ENCODE assay signal across 1 cellular context in the genomic region with DNA sequence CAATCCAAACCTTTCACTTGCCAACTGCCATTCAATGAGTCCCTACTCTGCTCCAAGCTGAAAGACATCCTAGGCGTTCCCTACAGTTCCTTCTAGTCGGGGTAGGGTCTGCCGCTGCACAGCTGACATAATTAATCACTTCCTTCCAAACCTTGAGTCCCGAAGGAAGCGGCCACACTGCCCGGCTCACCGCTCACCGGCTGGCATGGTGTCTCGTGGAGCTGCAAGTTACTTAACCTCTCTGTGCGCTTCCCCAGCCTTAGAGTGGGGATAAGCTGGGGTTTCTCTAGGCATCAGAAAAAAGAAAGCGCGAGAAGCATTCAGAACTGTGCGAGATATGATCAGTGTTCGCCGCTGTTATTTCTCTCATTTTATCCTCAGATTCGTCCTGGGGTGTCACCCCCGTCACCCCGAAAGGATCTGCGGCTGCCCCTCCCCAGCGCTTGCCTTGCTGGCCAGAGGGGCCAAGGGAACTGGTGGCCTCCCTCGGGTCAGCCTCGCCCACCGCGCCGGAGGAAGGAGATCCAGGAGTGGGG.
A peak's percentile ranks its signal among the peaks of the same experiment; 100 is the strongest.
TF ChIP-seq lines count a peak whose summit lies in the region.

No MANE protein-coding gene starts in this region.

TF ChIP-seq in HepG2, 621 proteins besides CTCF, POLR2A, EP300 and RAD21:
- TF ChIP-seq ZNF768 (CRISPR knock-in tag; IDR thresholded peaks at IDR 0.05), result peak; percentile 80; the same call in 1 of the 2 replicates
- TF ChIP-seq HIVEP1 (CRISPR knock-in tag; IDR thresholded peaks at IDR 0.05), result 0 out of 2 replicates have a peak, but pooled peaks have one; percentile 9
- TF ChIP-seq, protein P1, sequence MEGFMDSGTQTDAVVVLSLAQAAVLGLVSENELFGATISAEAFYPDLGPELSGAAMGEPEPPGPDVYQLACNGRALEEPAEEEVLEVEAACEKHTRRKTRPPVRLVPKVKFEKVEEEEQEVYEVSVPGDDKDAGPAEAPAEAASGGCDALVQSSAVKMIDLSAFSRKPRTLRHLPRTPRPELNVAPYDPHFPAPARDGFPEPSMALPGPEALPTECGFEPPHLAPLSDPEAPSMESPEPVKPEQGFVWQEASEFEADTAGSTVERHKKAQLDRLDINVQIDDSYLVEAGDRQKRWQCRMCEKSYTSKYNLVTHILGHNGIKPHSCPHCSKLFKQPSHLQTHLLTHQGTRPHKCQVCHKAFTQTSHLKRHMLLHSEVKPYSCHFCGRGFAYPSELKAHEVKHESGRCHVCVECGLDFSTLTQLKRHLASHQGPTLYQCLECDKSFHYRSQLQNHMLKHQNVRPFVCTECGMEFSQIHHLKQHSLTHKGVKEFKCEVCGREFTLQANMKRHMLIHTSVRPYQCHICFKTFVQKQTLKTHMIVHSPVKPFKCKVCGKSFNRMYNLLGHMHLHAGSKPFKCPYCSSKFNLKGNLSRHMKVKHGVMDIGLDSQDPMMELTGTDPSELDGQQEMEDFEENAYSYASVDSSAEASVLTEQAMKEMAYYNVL (CRISPR knock-in tag; IDR thresholded peaks at IDR 0.05; ENCODE audit: borderline replicate concordance), result 0 out of 2 replicates have a peak, but pooled peaks have one; percentile 2
- TF ChIP-seq MED8 (CRISPR knock-in tag; IDR thresholded peaks at IDR 0.05; ENCODE audit: insufficient replicate concordance), result peak; percentile 6
- TF ChIP-seq, protein P2, sequence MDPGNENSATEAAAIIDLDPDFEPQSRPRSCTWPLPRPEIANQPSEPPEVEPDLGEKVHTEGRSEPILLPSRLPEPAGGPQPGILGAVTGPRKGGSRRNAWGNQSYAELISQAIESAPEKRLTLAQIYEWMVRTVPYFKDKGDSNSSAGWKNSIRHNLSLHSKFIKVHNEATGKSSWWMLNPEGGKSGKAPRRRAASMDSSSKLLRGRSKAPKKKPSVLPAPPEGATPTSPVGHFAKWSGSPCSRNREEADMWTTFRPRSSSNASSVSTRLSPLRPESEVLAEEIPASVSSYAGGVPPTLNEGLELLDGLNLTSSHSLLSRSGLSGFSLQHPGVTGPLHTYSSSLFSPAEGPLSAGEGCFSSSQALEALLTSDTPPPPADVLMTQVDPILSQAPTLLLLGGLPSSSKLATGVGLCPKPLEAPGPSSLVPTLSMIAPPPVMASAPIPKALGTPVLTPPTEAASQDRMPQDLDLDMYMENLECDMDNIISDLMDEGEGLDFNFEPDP (CRISPR knock-in tag; conservative IDR thresholded peaks at IDR 0.05), result 0 out of 2 replicates have a peak, but pooled peaks have one; percentile 52
- TF ChIP-seq, protein P3, sequence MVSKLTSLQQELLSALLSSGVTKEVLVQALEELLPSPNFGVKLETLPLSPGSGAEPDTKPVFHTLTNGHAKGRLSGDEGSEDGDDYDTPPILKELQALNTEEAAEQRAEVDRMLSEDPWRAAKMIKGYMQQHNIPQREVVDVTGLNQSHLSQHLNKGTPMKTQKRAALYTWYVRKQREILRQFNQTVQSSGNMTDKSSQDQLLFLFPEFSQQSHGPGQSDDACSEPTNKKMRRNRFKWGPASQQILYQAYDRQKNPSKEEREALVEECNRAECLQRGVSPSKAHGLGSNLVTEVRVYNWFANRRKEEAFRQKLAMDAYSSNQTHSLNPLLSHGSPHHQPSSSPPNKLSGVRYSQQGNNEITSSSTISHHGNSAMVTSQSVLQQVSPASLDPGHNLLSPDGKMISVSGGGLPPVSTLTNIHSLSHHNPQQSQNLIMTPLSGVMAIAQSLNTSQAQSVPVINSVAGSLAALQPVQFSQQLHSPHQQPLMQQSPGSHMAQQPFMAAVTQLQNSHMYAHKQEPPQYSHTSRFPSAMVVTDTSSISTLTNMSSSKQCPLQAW (CRISPR knock-in tag; IDR thresholded peaks at IDR 0.05), result no peak
TF ChIP-seq in HepG2: peak in this region for 5.
